18 cellular contexts compared by ENCODE assay signal in genomic region chr12:97142737-97143450, GRCh38.
DNase-seq lines count a peak whose midpoint lies in the region; ATAC-seq and TF ChIP-seq lines count a peak whose summit lies in the region.
"Had no signal": no experiment of that assay in that cellular context is flagged by ENCODE, and none has a peak within 500 bp of the region (broad histone marks: within the 10 kb centered on the region; RNA-seq: fewer than 3 reads in every experiment).

No MANE protein-coding gene starts in this region.

- no peaks in the 10 kb centered on the region for H3K79me2 ChIP-seq in SK-N-SH (ENCODE audit: insufficient read depth)

- no peaks in the 10 kb centered on the region for H3F3A ChIP-seq in SK-N-SH (replicated peaks; ENCODE audit: insufficient read depth)

- POLR2A ChIA-PET in SK-N-SH (lab: Yijun Ruan, JAX) = no interaction called here

- TF ChIP-seq CTCF in SK-N-SH (IDR thresholded peaks at IDR 0.05) (no peak), WERI-Rb-1 (IDR thresholded peaks at IDR 0.05; ENCODE audit: low read depth, low read length) (no peak)

- WGBS in SK-N-SH (ENCODE audit: low lambda C conversion rate) = 25% methylated on average over 6 of the region's 6 CpGs

- TF ChIP-seq EP300 in SK-N-SH (IDR thresholded peaks at IDR 0.05; ENCODE audit: borderline replicate concordance in 1 of 2, low read depth in 1 of 2, low read length in 1 of 2) = no peak

- no peak for ATAC-seq in SK-N-SH treated with all-trans-retinoic acid at 6 μM for 48 hours
- no peak for ATAC-seq in HG02678 (IDR thresholded peaks at IDR 0.05; ENCODE audit: unreplicated experiment)
- ATAC-seq: A549, GM12878, HepG2 had no signal

- H3K27ac ChIP-seq in SK-N-SH (ENCODE audit: low read depth in 2 of 2, low read length in 1 of 2) (no peak overlapping the region), WERI-Rb-1 (no peak overlapping the region)
- H3K27ac ChIP-seq: A549; BLaER1 treated with 17β-estradiol and CSF1 and Interleukin-3, amounts not matched to agents 10 nM and 100 nM; neutrophil had no signal

- H3K9me2 ChIP-seq in SK-N-SH = no peaks in the 10 kb centered on the region

- H3K27me3 ChIP-seq in SK-N-SH (ENCODE audit: insufficient read depth) (no peaks in the 10 kb centered on the region), WERI-Rb-1 (ENCODE audit: insufficient read depth, low read depth, severe bottlenecking) (peaks cover 10% of the 10 kb centered on the region)
- H3K27me3 ChIP-seq: BLaER1 treated with 17β-estradiol and CSF1 and Interleukin-3, amounts not matched to agents 10 nM and 100 nM; neutrophil had no signal

- no peak overlapping the region for H2AFZ ChIP-seq in SK-N-SH (ENCODE audit: low read depth)

- H3K36me3 ChIP-seq in SK-N-SH (replicated peaks in 1 of 2; ENCODE audit: control insufficient read depth in 1 of 2, insufficient read depth in 2 of 2, low read length in 1 of 2) (no peaks in the 10 kb centered on the region), WERI-Rb-1 (no peaks in the 10 kb centered on the region)
- H3K36me3 ChIP-seq: BLaER1 treated with 17β-estradiol and CSF1 and Interleukin-3, amounts not matched to agents 10 nM and 100 nM; neutrophil had no signal

- H3K4me3 ChIP-seq in SK-N-SH (ENCODE audit: low read depth in 2 of 2, low read length in 1 of 2) (no peak overlapping the region), WERI-Rb-1 (ENCODE audit: low read depth, low read length) (no peak overlapping the region)
- H3K4me3 ChIP-seq: A549; BLaER1 treated with 17β-estradiol and CSF1 and Interleukin-3, amounts not matched to agents 10 nM and 100 nM; GM12878 had no signal

- H3K9me3 ChIP-seq in SK-N-SH (no peaks in the 10 kb centered on the region), WERI-Rb-1 (ENCODE audit: severe bottlenecking) (no peaks in the 10 kb centered on the region)
- H3K9me3 ChIP-seq: A549; BLaER1 treated with 17β-estradiol and CSF1 and Interleukin-3, amounts not matched to agents 10 nM and 100 nM; neutrophil had no signal

- DNase-seq in SK-N-SH (no peak), WERI-Rb-1 (peak; percentile 8), islet precursor cell (peak; percentile 89), pulmonary artery endothelial cell (ENCODE audit: low read depth, low spot score) (peak; percentile 22), HT-29 (ENCODE audit: low spot score) (no peak), NOMO-1 treated with dmso at 0.1 percent for 144 hours (lab: John Stamatoyannopoulos, UW; ENCODE audit: unreplicated experiment) (no peak)
- DNase-seq: activated CD4-positive, alpha-beta T cell treated with anti-CD3 and anti-CD28 coated beads, Interleukin-2, amount 50 U/mL, for 4 hours; cerebellar nuclear complex; kidney; NCI-H146; stimulated activated CD4-positive, alpha-beta T cell treated with anti-CD3 and anti-CD28 coated beads, Interleukin-12 subunit alpha, Interleukin-12 subunit beta, amount 100 ng/mL, for 4 hours had no signal

- H3K4me1 ChIP-seq in SK-N-SH (ENCODE audit: control insufficient read depth in 1 of 2, insufficient read depth in 2 of 2, low read depth in 1 of 2, low read length in 1 of 2) = no peaks in the 10 kb centered on the region
- H3K4me1 ChIP-seq: A549 had no signal

- no peak for TF ChIP-seq RAD21 in SK-N-SH (IDR thresholded peaks at IDR 0.05; ENCODE audit: low read length)

- no peak overlapping the region for H3K4me2 ChIP-seq in SK-N-SH
- H3K4me2 ChIP-seq: A549 had no signal

- H4K20me1 ChIP-seq in SK-N-SH (ENCODE audit: insufficient read depth) = no peaks in the 10 kb centered on the region
- H4K20me1 ChIP-seq: BLaER1 treated with 17β-estradiol and CSF1 and Interleukin-3, amounts not matched to agents 10 nM and 100 nM had no signal

- CTCF ChIA-PET in SK-N-SH (lab: Yijun Ruan, JAX) = no interaction called here

- no peak overlapping the region for H3K9ac ChIP-seq in SK-N-SH
- H3K9ac ChIP-seq: BLaER1 treated with 17β-estradiol and CSF1 and Interleukin-3, amounts not matched to agents 10 nM and 100 nM had no signal

TF ChIP-seq in SK-N-SH treated with all-trans-retinoic acid at 6 μM for 48 hours, 23 proteins besides CTCF, POLR2A, EP300 and RAD21:
- TF ChIP-seq, protein P1, sequence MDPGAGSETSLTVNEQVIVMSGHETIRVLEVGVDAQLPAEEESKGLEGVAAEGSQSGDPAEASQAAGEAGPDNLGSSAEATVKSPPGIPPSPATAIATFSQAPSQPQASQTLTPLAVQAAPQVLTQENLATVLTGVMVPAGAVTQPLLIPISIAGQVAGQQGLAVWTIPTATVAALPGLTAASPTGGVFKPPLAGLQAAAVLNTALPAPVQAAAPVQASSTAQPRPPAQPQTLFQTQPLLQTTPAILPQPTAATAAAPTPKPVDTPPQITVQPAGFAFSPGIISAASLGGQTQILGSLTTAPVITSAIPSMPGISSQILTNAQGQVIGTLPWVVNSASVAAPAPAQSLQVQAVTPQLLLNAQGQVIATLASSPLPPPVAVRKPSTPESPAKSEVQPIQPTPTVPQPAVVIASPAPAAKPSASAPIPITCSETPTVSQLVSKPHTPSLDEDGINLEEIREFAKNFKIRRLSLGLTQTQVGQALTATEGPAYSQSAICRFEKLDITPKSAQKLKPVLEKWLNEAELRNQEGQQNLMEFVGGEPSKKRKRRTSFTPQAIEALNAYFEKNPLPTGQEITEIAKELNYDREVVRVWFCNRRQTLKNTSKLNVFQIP (CRISPR knock-in tag; IDR thresholded peaks at IDR 0.05; ENCODE audit: borderline replicate concordance, low read depth) = no peak
- peak; percentile 53; the same call in 1 of the 2 replicates for TF ChIP-seq ISL1 (CRISPR knock-in tag; IDR thresholded peaks at IDR 0.05)
- no peak for TF ChIP-seq SNAI2 (CRISPR knock-in tag; IDR thresholded peaks at IDR 0.05)

TF ChIP-seq in SK-N-SH, 30 proteins besides CTCF, POLR2A, EP300 and RAD21:
- TF ChIP-seq GABPA (IDR thresholded peaks at IDR 0.05; ENCODE audit: low read depth) = no peak
- no peak for TF ChIP-seq FOXJ3 (CRISPR knock-in tag; IDR thresholded peaks at IDR 0.05)
- TF ChIP-seq, protein P2, sequence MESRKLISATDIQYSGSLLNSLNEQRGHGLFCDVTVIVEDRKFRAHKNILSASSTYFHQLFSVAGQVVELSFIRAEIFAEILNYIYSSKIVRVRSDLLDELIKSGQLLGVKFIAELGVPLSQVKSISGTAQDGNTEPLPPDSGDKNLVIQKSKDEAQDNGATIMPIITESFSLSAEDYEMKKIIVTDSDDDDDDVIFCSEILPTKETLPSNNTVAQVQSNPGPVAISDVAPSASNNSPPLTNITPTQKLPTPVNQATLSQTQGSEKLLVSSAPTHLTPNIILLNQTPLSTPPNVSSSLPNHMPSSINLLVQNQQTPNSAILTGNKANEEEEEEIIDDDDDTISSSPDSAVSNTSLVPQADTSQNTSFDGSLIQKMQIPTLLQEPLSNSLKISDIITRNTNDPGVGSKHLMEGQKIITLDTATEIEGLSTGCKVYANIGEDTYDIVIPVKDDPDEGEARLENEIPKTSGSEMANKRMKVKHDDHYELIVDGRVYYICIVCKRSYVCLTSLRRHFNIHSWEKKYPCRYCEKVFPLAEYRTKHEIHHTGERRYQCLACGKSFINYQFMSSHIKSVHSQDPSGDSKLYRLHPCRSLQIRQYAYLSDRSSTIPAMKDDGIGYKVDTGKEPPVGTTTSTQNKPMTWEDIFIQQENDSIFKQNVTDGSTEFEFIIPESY (IDR thresholded peaks at IDR 0.05; ENCODE audit: borderline replicate concordance, low read depth) = no peak
- no peak for TF ChIP-seq MEF2A (IDR thresholded peaks at IDR 0.05; ENCODE audit: borderline replicate concordance, low read depth)
TF ChIP-seq in SK-N-SH: peak in this region for 0.

Comparison
In these comparisons a context has a peak if more than half of its experiments do, and no peak if none do; other contexts are left out.
1. DNase-seq: peak in WERI-Rb-1 (single experiment), islet precursor cell (single experiment) and pulmonary artery endothelial cell (single experiment); none in SK-N-SH (single experiment), HT-29 (single experiment) and NOMO-1 treated with dmso at 0.1 percent for 144 hours (single experiment).